1 cellular context compared by ENCODE assay signal in the genomic region with DNA sequence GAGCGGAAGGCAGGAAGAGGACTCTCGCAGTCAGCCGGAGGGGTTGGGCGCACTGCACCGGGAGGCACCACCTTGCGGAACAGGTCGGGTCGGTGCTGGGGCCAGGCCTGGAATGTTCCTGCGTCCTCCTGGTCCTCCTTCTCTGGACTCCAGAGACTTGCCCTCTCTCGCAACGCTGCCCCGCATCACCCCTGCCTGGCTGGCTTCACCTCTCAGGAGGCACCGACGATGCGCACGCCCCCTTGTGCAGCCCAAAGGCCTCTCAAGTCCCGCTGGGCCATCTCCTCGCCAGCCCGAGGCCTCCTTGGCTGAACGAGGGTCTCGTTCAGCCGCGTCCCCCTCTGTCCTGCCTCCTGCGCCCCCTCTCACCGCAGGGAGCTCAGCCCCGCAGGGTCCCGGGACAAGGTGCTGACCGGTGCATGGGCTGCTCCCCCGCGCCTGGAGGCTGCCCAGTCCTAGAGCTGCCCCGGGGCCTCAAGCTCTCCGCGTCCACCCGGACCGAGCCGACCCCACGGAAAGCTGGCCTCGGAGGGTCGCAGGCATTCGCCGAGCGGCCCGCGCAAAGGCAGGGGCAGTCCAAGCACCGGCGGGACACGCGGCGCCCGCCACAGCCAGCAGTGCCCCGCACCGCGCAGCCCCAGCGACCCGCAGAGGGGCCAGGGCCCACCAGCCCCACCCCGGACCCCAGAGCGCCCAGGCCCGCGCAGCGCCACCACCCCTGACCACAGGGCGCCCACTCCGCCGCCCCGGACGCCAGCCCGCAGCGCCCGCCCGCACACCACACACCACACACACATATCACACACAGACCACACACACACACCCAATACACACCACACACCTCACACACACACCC.
TF ChIP-seq lines count a peak whose summit lies in the region.

No MANE protein-coding gene starts in this region.

TF ChIP-seq in A549, 52 proteins besides CTCF, POLR2A, EP300 and RAD21 (continued from another document):
- TF ChIP-seq, protein P1, sequence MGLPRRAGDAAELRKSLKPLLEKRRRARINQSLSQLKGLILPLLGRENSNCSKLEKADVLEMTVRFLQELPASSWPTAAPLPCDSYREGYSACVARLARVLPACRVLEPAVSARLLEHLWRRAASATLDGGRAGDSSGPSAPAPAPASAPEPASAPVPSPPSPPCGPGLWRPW (IDR thresholded peaks at IDR 0.05): no peak
- TF ChIP-seq, protein P2, sequence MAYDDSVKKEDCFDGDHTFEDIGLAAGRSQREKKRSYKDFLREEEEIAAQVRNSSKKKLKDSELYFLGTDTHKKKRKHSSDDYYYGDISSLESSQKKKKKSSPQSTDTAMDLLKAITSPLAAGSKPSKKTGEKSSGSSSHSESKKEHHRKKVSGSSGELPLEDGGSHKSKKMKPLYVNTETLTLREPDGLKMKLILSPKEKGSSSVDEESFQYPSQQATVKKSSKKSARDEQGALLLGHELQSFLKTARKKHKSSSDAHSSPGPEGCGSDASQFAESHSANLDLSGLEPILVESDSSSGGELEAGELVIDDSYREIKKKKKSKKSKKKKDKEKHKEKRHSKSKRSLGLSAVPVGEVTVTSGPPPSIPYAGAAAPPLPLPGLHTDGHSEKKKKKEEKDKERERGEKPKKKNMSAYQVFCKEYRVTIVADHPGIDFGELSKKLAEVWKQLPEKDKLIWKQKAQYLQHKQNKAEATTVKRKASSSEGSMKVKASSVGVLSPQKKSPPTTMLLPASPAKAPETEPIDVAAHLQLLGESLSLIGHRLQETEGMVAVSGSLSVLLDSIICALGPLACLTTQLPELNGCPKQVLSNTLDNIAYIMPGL (CRISPR knock-in tag; IDR thresholded peaks at IDR 0.05; ENCODE audit: borderline replicate concordance): no peak
- TF ChIP-seq MAFK (IDR thresholded peaks at IDR 0.05; ENCODE audit: partially characterized antibody) (no peak), CHD4 (IDR thresholded peaks at IDR 0.05; ENCODE audit: borderline replicate concordance) (no peak), MYC (IDR thresholded peaks at IDR 0.05; ENCODE audit: borderline replicate concordance, low read length) (no peak), ZFP36 (IDR thresholded peaks at IDR 0.05; ENCODE audit: borderline replicate concordance, partially characterized antibody) (no peak), SREBF2 (IDR thresholded peaks at IDR 0.05) (no peak), FOSB (CRISPR knock-in tag; IDR thresholded peaks at IDR 0.05) (no peak), HDAC2 (IDR thresholded peaks at IDR 0.05) (no peak)
- TF ChIP-seq, protein P3, sequence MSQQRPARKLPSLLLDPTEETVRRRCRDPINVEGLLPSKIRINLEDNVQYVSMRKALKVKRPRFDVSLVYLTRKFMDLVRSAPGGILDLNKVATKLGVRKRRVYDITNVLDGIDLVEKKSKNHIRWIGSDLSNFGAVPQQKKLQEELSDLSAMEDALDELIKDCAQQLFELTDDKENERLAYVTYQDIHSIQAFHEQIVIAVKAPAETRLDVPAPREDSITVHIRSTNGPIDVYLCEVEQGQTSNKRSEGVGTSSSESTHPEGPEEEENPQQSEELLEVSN (IDR thresholded peaks at IDR 0.05; ENCODE audit: borderline replicate concordance, low read depth): no peak
- TF ChIP-seq, protein P4, sequence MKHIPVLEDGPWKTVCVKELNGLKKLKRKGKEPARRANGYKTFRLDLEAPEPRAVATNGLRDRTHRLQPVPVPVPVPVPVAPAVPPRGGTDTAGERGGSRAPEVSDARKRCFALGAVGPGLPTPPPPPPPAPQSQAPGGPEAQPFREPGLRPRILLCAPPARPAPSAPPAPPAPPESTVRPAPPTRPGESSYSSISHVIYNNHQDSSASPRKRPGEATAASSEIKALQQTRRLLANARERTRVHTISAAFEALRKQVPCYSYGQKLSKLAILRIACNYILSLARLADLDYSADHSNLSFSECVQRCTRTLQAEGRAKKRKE (CRISPR knock-in tag; IDR thresholded peaks at IDR 0.05; ENCODE audit: low read depth): no peak
